ENCODE assay signal across 8 cellular contexts in genomic region chr1:32071758-32072621, GRCh38. TPM values are rescaled to one million over a fixed set of nuclear protein-coding genes. Genes with fewer than 3 reads are reported as not detected.
DNase-seq lines count a peak whose midpoint lies in the region; ATAC-seq and TF ChIP-seq lines count a peak whose summit lies in the region.

No MANE protein-coding gene starts in this region.

- H3K9me3 ChIP-seq in right atrium auricular region (no peaks in the 10 kb centered on the region), PC-9 (ENCODE audit: insufficient read depth, low read depth) (no peaks in the 10 kb centered on the region), ectodermal cell (ENCODE audit: control insufficient read depth, low read length) (no peaks in the 10 kb centered on the region)

- H4K20me1 ChIP-seq in PC-9 (ENCODE audit: insufficient read depth) = peaks cover 7% of the 10 kb centered on the region; the same call in 1 of the 2 replicates

- CTCF ChIA-PET in PC-9 (lab: Charles Lee) = interaction anchor here (1.5 kb wide), 1 partner anchor 36 kb away, joined by 16 read pairs; the partner anchor contains the start of gene KPNA6

- H3K27me3 ChIP-seq in right atrium auricular region (no peaks in the 10 kb centered on the region), PC-9 (ENCODE audit: insufficient read depth, low read depth) (no peaks in the 10 kb centered on the region), ectodermal cell (ENCODE audit: control insufficient read depth, insufficient read depth, low read length, poor library complexity, severe bottlenecking) (no peaks in the 10 kb centered on the region)

- no peaks in the 10 kb centered on the region for H3K27me3 Mint-ChIP-seq in nephron (ENCODE audit: low read depth)

- WGBS in ectodermal cell, 2 experiments = 31 to 32% methylated on average over 14 of the region's 14 CpGs

- H3K27ac Mint-ChIP-seq in nephron = peak overlapping the region; percentile 93 to 99 (median 98)

- peak overlapping the region; percentile 74 to 77 for H3K4me3 ChIP-seq in right atrium auricular region
- H3K4me3 ChIP-seq in PC-9 = peak overlapping the region; percentile 67
- H3K4me3 ChIP-seq in ectodermal cell (ENCODE audit: insufficient read depth, low read depth, low read length) = peak overlapping the region; percentile 77

- no TSS peak for BruUV-seq in PC-9 (replicated peaks; lab: Mats Ljungman, UMichigan)

- peaks cover 12% of the 10 kb centered on the region; the same call in 1 of the 2 replicates for H3K79me2 ChIP-seq in PC-9 (ENCODE audit: low read depth)

- peak overlapping the region; percentile 86 for H3K4me2 ChIP-seq in PC-9

- H3K9me3 Mint-ChIP-seq in nephron = no peaks in the 10 kb centered on the region

- H3K36me3 Mint-ChIP-seq in nephron (ENCODE audit: low read depth) = peaks cover 8% of the 10 kb centered on the region

- H3K9me2 ChIP-seq in PC-9 (ENCODE audit: insufficient read depth) = no peaks in the 10 kb centered on the region

- H3K36me3 ChIP-seq in right atrium auricular region = peaks cover 15% of the 10 kb centered on the region
- H3K36me3 ChIP-seq in PC-9 (ENCODE audit: low read depth) = no peaks in the 10 kb centered on the region
- H3K36me3 ChIP-seq in ectodermal cell (ENCODE audit: control insufficient read depth, insufficient read depth, low read length) = peaks cover 11% of the 10 kb centered on the region

- H2AFZ ChIP-seq in PC-9 = peak overlapping the region; percentile 91

- H3F3A ChIP-seq in PC-9 (ENCODE audit: insufficient read depth, low read depth) = peaks cover 13% of the 10 kb centered on the region; the same call in 1 of the 2 replicates

- POLR2A ChIA-PET in PC-9 (lab: Charles Lee; ENCODE audit: unreplicated experiment) = interaction anchor here (0.6 to 0.7 kb wide), 3 partner anchors 144 to 1440 kb away, joined by 4 to 6 read pairs (median 6); no protein-coding TSS in a partner anchor

- ATAC-seq in Right ventricle myocardium superior (ENCODE audit: poor library complexity) (no peak), HG03439 (IDR thresholded peaks at IDR 0.05; ENCODE audit: unreplicated experiment) (no peak), GM21825 (IDR thresholded peaks at IDR 0.05; ENCODE audit: unreplicated experiment) (no peak)

- peaks cover 25% of the 10 kb centered on the region for H3K4me1 Mint-ChIP-seq in nephron

- H3K27ac ChIP-seq in right atrium auricular region (peak overlapping the region; percentile 91 to 95), PC-9 (peak overlapping the region; percentile 0; the same call in 1 of the 2 replicates), ectodermal cell (ENCODE audit: insufficient read depth, low read depth, low read length, poor library complexity, severe bottlenecking) (peak overlapping the region; percentile 96)

- H3K4me3 Mint-ChIP-seq in nephron = peak overlapping the region; percentile 88 to 92 (median 88)

- intact Hi-C loops in Right ventricle myocardium superior (cut with DNase I) (no loop called here), PC-9 (cut with micrococcal nuclease; ENCODE audit: unreplicated experiment) (loop anchor here (5.0 to 10.0 kb wide), 2 partner anchors 35 to 103 kb away; partner anchors contain the start of genes KPNA6 and TXLNA)

- DNase-seq in right atrium auricular region (ENCODE audit: low spot score) (no peak), Right ventricle myocardium superior (no peak), PC-9 (no peak), AG08395 (ENCODE audit: low spot score) (no peak)

- TF ChIP-seq CTCF in right atrium auricular region (IDR thresholded peaks at IDR 0.05) = no peak
- no peak for TF ChIP-seq CTCF in PC-9 (conservative IDR thresholded peaks at IDR 0.05)
- TF ChIP-seq CTCF in nephron (IDR thresholded peaks at IDR 0.05; ENCODE audit: unreplicated experiment in 3 of 3) = no peak

- peaks cover 0 to 30% of the 10 kb centered on the region in 2 donors for H3K4me1 ChIP-seq in right atrium auricular region
- peaks cover 17% of the 10 kb centered on the region for H3K4me1 ChIP-seq in PC-9 (replicated peaks; ENCODE audit: insufficient read depth)
- peaks cover 10% of the 10 kb centered on the region for H3K4me1 ChIP-seq in ectodermal cell (ENCODE audit: control insufficient read depth, insufficient read depth, low read length)

RNA-seq across cellular contexts. Expression of gene TMEM39B, which starts 0.7 kb away (rescaled TPM):
- 1 to 10 TPM; 3.2 to 5.0 TPM for total RNA-seq in right atrium auricular region
- total RNA-seq in Right ventricle myocardium superior = 6.1 TPM
- 26.0 and 27.2 TPM in 2 replicates for total RNA-seq in PC-9 (2021)
- 35.5 TPM for polyA plus RNA-seq in ectodermal cell (2013, experiment 1 of 4)
- polyA plus RNA-seq in ectodermal cell (2013, experiment 2 of 4) = 38.0 TPM
- polyA plus RNA-seq in ectodermal cell (2013, experiment 3 of 4) = 32.5 TPM
- 38.1 TPM for polyA plus RNA-seq in ectodermal cell (2013, experiment 4 of 4)

RNA-seq across cellular contexts. Expression of gene KPNA6, which starts 35.9 kb away (rescaled TPM):
- 10 to 100 TPM; 47.3 to 54.6 TPM for total RNA-seq in right atrium auricular region
- total RNA-seq in Right ventricle myocardium superior = 69.4 TPM
- total RNA-seq in PC-9 (2021) = 76.0 and 89.9 TPM in 2 replicates
- polyA plus RNA-seq in ectodermal cell (2013, experiment 1 of 4) = 53.4 TPM
- 63.0 TPM for polyA plus RNA-seq in ectodermal cell (2013, experiment 2 of 4)
- polyA plus RNA-seq in ectodermal cell (2013, experiment 3 of 4) = 30.4 TPM
- 34.2 TPM for polyA plus RNA-seq in ectodermal cell (2013, experiment 4 of 4)

RNA-seq across cellular contexts. Expression of gene KHDRBS1, which starts 58.3 kb away (rescaled TPM):
- total RNA-seq in right atrium auricular region = 10 to 100 TPM; 44.5 to 47.2 TPM
- total RNA-seq in Right ventricle myocardium superior = 51.0 TPM
- total RNA-seq in PC-9 (2021) = 161 and 172 TPM in 2 replicates
- polyA plus RNA-seq in ectodermal cell (2013, experiment 1 of 4) = 349 TPM
- 396 TPM for polyA plus RNA-seq in ectodermal cell (2013, experiment 2 of 4)
- polyA plus RNA-seq in ectodermal cell (2013, experiment 3 of 4) = 257 TPM
- polyA plus RNA-seq in ectodermal cell (2013, experiment 4 of 4) = 285 TPM

Comparison
In these comparisons a context has a peak if more than half of its experiments do, and no peak if none do; other contexts are left out.
1. H3K27ac ChIP-seq: peak in every context shown above with its lines; median percentile 96 in ectodermal cell; 93 in right atrium auricular region; 0 in PC-9.